19 cellular contexts compared by ENCODE assay signal in the genomic region with DNA sequence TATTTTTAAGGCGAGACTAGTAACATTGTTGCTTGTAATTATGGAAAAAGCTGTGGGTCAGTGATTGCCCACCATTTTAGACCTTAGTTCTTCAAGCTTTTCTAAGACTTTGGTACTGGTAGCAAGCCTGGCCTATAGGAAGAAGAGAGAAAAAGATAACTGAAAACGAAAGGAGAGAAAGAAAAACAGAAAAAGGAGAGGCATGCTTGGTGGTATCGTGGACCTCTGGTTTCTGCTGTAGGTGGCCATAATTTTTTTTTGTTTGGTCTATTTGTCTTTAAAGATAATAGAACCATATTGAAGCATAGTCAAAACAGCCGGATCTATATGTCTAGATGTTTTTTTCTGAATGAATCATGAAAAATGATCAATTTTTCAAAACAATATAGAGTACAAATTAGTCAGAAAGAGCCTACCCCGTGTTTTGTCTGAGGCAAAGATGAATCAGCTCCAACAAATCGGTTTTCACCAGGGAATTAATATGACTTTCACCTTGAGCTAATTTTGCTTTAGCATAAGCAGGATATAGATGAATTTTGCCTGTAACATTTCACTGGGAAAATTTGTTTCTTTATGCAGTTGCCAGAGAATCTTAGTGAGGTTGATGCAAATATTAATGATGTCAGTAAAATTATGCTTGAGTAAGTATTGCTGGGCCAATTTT. TPM values are rescaled to one million over a fixed set of nuclear protein-coding genes. Genes with fewer than 3 reads are reported as not detected.
"Had no signal": no experiment of that assay in that cellular context is flagged by ENCODE, and none has a peak within 500 bp of the region (broad histone marks: within the 10 kb centered on the region; RNA-seq: fewer than 3 reads in every experiment).

No MANE protein-coding gene starts in this region.

- H3K9me3 Mint-ChIP-seq: activated T-helper 1 cell treated with anti-CD3 and anti-CD28 coated beads, Interleukin-12 subunit alpha, Interleukin-12 subunit beta, Interleukin-2, Interleukin-4 antibody, amounts not matched to agents 30 ng/mL and 10 ng/mL and 1 ng/mL, durations not matched to agents 14 hours and 24 hours and 36 hours; memory B cell; neural crest cell; stimulated activated naive CD8-positive, alpha-beta T cell treated with anti-CD3 and anti-CD28 coated beads, Interleukin-15, Interleukin-2, amounts not matched to agents 100 ng/mL and 50 ng/mL, for 24 hours had no signal

- H3K4me1 ChIP-seq: heart right ventricle, tibial nerve had no signal

- H3K36me3 Mint-ChIP-seq: activated naive CD8-positive, alpha-beta T cell; immature natural killer cell; memory B cell; naive B cell had no signal

- DNase-seq: activated CD4-positive, alpha-beta T cell treated with anti-CD3 and anti-CD28 coated beads, Interleukin-2, amount 50 U/mL, for 4 hours; activated T-cell treated with anti-CD3 and anti-CD28 coated beads for 4 hours; amniotic stem cell; dorsolateral prefrontal cortex; heart right ventricle; immature natural killer cell; left ventricle myocardium superior; naive B cell had no signal

- H3K4me3 ChIP-seq: dorsolateral prefrontal cortex, heart right ventricle, skin epidermis, tibial nerve had no signal

- H3K36me3 ChIP-seq: heart right ventricle, tibial nerve had no signal

- H3K4me1 Mint-ChIP-seq: immature natural killer cell, memory B cell, naive B cell, neural crest cell had no signal

- H3K27ac Mint-ChIP-seq: activated naive CD8-positive, alpha-beta T cell; activated T-helper 1 cell treated with anti-CD3 and anti-CD28 coated beads, Interleukin-12 subunit alpha, Interleukin-12 subunit beta, Interleukin-2, Interleukin-4 antibody, amounts not matched to agents 30 ng/mL and 10 ng/mL and 1 ng/mL, durations not matched to agents 14 hours and 24 hours and 36 hours; immature natural killer cell; memory B cell; naive B cell; progenitor cell of endocrine pancreas; stimulated activated naive CD8-positive, alpha-beta T cell treated with anti-CD3 and anti-CD28 coated beads, Interleukin-15, Interleukin-2, amounts not matched to agents 100 ng/mL and 50 ng/mL, for 24 hours had no signal

- H3K9me3 ChIP-seq: heart right ventricle, tibial nerve had no signal

- H3K27me3 ChIP-seq: dorsolateral prefrontal cortex, heart right ventricle, tibial nerve had no signal

- H3K4me3 Mint-ChIP-seq: activated naive CD8-positive, alpha-beta T cell; activated T-helper 1 cell treated with anti-CD3 and anti-CD28 coated beads, Interleukin-12 subunit alpha, Interleukin-12 subunit beta, Interleukin-2, Interleukin-4 antibody, amounts not matched to agents 30 ng/mL and 10 ng/mL and 1 ng/mL, durations not matched to agents 14 hours and 24 hours and 36 hours; immature natural killer cell; memory B cell; naive B cell; neural crest cell; stimulated activated naive CD8-positive, alpha-beta T cell treated with anti-CD3 and anti-CD28 coated beads, Interleukin-15, Interleukin-2, amounts not matched to agents 100 ng/mL and 50 ng/mL, for 24 hours had no signal

- H3K27me3 Mint-ChIP-seq: activated naive CD8-positive, alpha-beta T cell; memory B cell; naive B cell; progenitor cell of endocrine pancreas; stimulated activated naive CD8-positive, alpha-beta T cell treated with anti-CD3 and anti-CD28 coated beads, Interleukin-15, Interleukin-2, amounts not matched to agents 100 ng/mL and 50 ng/mL, for 24 hours had no signal

- ATAC-seq: esophagus mucosa, heart right ventricle, left ventricle myocardium superior had no signal

- H3K27ac ChIP-seq: dorsolateral prefrontal cortex, heart right ventricle, skin epidermis, tibial nerve had no signal

RNA-seq across cellular contexts. Expression of a gene that starts 45.7 kb away (rescaled TPM):
- total RNA-seq: activated T-helper 1 cell treated with anti-CD3 and anti-CD28 coated beads, Interleukin-12 subunit alpha, Interleukin-12 subunit beta, Interleukin-2, Interleukin-4 antibody, amounts not matched to agents 30 ng/mL and 10 ng/mL and 1 ng/mL, durations not matched to agents 14 hours and 24 hours and 36 hours; mononuclear cell; T-helper 2 cell treated with Interferon-gamma antibody and Interleukin-4, amounts not matched to agents 100 ng/mL and 5 ng/mL, for 36 hours had no signal
- polyA plus RNA-seq: immature natural killer cell had no signal
